Comparison of ENCODE assay signal across 9 cellular contexts in genomic region chr10:17022898-17023297, GRCh38.
DNase-seq lines count a peak whose midpoint lies in the region; ATAC-seq, FAIRE-seq and TF ChIP-seq lines count a peak whose summit lies in the region.
"Had no signal": no experiment of that assay in that cellular context is flagged by ENCODE, and none has a peak within 500 bp of the region (broad histone marks: within the 10 kb centered on the region; RNA-seq: fewer than 3 reads in every experiment).

No MANE protein-coding gene starts in this region.

- H3K9ac ChIP-seq in iPS-20b (ENCODE audit: low read depth, low read length) (peak overlapping the region; percentile 43), HepG2 (ENCODE audit: insufficient read depth, low read depth, low read length) (no peak overlapping the region)

- peak overlapping the region; percentile 39 for H3K4me3 Mint-ChIP-seq in activated CD4-positive, alpha-beta T cell treated with anti-CD3 and anti-CD28 coated beads, Interleukin-2, amount 10 ng/mL, durations not matched to agents 7 days and 5 days
- peak overlapping the region; percentile 84 for H3K4me3 Mint-ChIP-seq in activated naive CD8-positive, alpha-beta T cell

- BruUV-seq in HepG2 (replicated peaks; lab: Mats Ljungman, UMichigan), result no TSS peak

- peak overlapping the region; percentile 14; the same call in 1 of the 2 replicates for H3K4me3 ChIP-seq in iPS-20b (ENCODE audit: low read length)
- H3K4me3 ChIP-seq in tibial artery, result no peak overlapping the region
- H3K4me3 ChIP-seq in HepG2 (replicated peaks in 1 of 3; ENCODE audit: insufficient read depth in 1 of 3, low read depth in 2 of 3, low read length in 3 of 3), result no peak overlapping the region
- H3K4me3 ChIP-seq in aorta (ENCODE audit: low read length in 2 of 2), result peak overlapping the region in 1 of 2 donors; percentile 38

- no peaks in the 10 kb centered on the region for H4K20me1 ChIP-seq in HepG2 (ENCODE audit: insufficient read depth, low read length)

- peaks cover 61% of the 10 kb centered on the region for H3K4me1 Mint-ChIP-seq in activated CD4-positive, alpha-beta T cell treated with anti-CD3 and anti-CD28 coated beads, Interleukin-2, amount 10 ng/mL, durations not matched to agents 7 days and 5 days
- peaks cover 61% of the 10 kb centered on the region for H3K4me1 Mint-ChIP-seq in activated naive CD8-positive, alpha-beta T cell (ENCODE audit: low read depth)

- CTCF ChIA-PET in activated CD4-positive, alpha-beta T cell treated with anti-CD3 and anti-CD28 coated beads, Interleukin-2, amount 10 ng/mL, durations not matched to agents 7 days and 5 days (lab: Charles Lee), result interaction anchor here (0.6 to 1.7 kb wide), 3 partner anchors 12 to 82 kb away, joined by 3 to 7 read pairs (median 3); no protein-coding TSS in a partner anchor
- CTCF ChIA-PET in HepG2 (lab: Yijun Ruan, JAX; ENCODE audit: low intra/inter-chr PET ratio, low total read pairs), result no interaction called here

- no peaks in the 10 kb centered on the region for H3K9me3 ChIP-seq in iPS-20b (ENCODE audit: insufficient read depth, low read depth, low read length)
- H3K9me3 ChIP-seq in tibial artery, result no peaks in the 10 kb centered on the region
- no peaks in the 10 kb centered on the region for H3K9me3 ChIP-seq in HepG2 (ENCODE audit: low read length)
- H3K9me3 ChIP-seq in aorta (ENCODE audit: control insufficient read depth, low read length), result no peaks in the 10 kb centered on the region

- H3K36me3 Mint-ChIP-seq in activated CD4-positive, alpha-beta T cell treated with anti-CD3 and anti-CD28 coated beads, Interleukin-2, amount 10 ng/mL, durations not matched to agents 7 days and 5 days (ENCODE audit: low read depth), result peaks cover 18% of the 10 kb centered on the region
- H3K36me3 Mint-ChIP-seq in activated naive CD8-positive, alpha-beta T cell, result peaks cover 3% of the 10 kb centered on the region

- ATAC-seq in HepG2, result no peak
- ATAC-seq in aorta (ENCODE audit: low FRiP score), result no peak

- in situ Hi-C loops in HepG2 (cut with HindIII; ENCODE audit: extremely low pct_ligation_motif_present, low pct_unique_long_range_greater_than_20kb), result no loop called here

- 79% methylated on average over 6 of the region's 6 CpGs for WGBS in HepG2 (ENCODE audit: low lambda C conversion rate)
- WGBS in aorta, 2 donors, result 59 to 61% methylated on average over 6 of the region's 6 CpGs

- H3K36me3 ChIP-seq in iPS-20b (ENCODE audit: insufficient read depth, low read depth, low read length), result no peaks in the 10 kb centered on the region
- no peaks in the 10 kb centered on the region for H3K36me3 ChIP-seq in tibial artery
- no peaks in the 10 kb centered on the region for H3K36me3 ChIP-seq in HepG2 (replicated peaks in 1 of 2; ENCODE audit: control insufficient read depth in 1 of 2, insufficient read depth in 2 of 2, low read length in 2 of 2)
- no peaks in the 10 kb centered on the region for H3K36me3 ChIP-seq in aorta (ENCODE audit: control insufficient read depth in 1 of 2, insufficient read depth in 2 of 2, low read length in 1 of 2)

- H3K4me2 ChIP-seq in HepG2 (ENCODE audit: low read depth, low read length), result no peak overlapping the region

- no peak overlapping the region for H3K27ac ChIP-seq in iPS-20b (ENCODE audit: low read length)
- peak overlapping the region; percentile 63 to 69 for H3K27ac ChIP-seq in tibial artery
- H3K27ac ChIP-seq in HepG2 (ENCODE audit: extremely low read length, insufficient read depth, low read length), result no peak overlapping the region
- no peak overlapping the region for H3K27ac ChIP-seq in aorta (ENCODE audit: low read depth in 1 of 2, low read length in 2 of 2)

- no peak overlapping the region for H2AFZ ChIP-seq in HepG2 (ENCODE audit: low read length)

- no peak for FAIRE-seq in HepG2 (lab: Jason Lieb, UNC)

- H3K9me3 Mint-ChIP-seq in activated CD4-positive, alpha-beta T cell treated with anti-CD3 and anti-CD28 coated beads, Interleukin-2, amount 10 ng/mL, durations not matched to agents 7 days and 5 days, result peaks cover 13% of the 10 kb centered on the region
- H3K9me3 Mint-ChIP-seq in activated naive CD8-positive, alpha-beta T cell (ENCODE audit: low read depth), result no peaks in the 10 kb centered on the region

- TF ChIP-seq POLR2A in HepG2 (IDR thresholded peaks at IDR 0.05; ENCODE audit: insufficient read depth in 1 of 2, low read depth in 2 of 2, low read length in 2 of 2), result no peak

- H3K27ac Mint-ChIP-seq in activated CD4-positive, alpha-beta T cell treated with anti-CD3 and anti-CD28 coated beads, Interleukin-2, amount 10 ng/mL, durations not matched to agents 7 days and 5 days, result peak overlapping the region; percentile 88
- H3K27ac Mint-ChIP-seq in activated naive CD8-positive, alpha-beta T cell, result peak overlapping the region; percentile 99

- no peaks in the 10 kb centered on the region for H3K27me3 ChIP-seq in iPS-20b (ENCODE audit: insufficient read depth, low read length)
- no peaks in the 10 kb centered on the region for H3K27me3 ChIP-seq in tibial artery
- H3K27me3 ChIP-seq in HepG2 (ENCODE audit: control insufficient read depth in 1 of 2, insufficient read depth in 2 of 2, low read length in 2 of 2), result no peaks in the 10 kb centered on the region
- no peaks in the 10 kb centered on the region for H3K27me3 ChIP-seq in aorta (ENCODE audit: control insufficient read depth in 1 of 2, insufficient read depth in 2 of 2, low read length in 1 of 2)

- TF ChIP-seq EP300 in HepG2 (IDR thresholded peaks at IDR 0.05; ENCODE audit: low read depth in 2 of 2, low read length in 2 of 2) (no peak), HepG2 (CRISPR knock-in tag; IDR thresholded peaks at IDR 0.05; ENCODE audit: borderline replicate concordance) (no peak)

- POLR2A ChIA-PET in activated CD4-positive, alpha-beta T cell treated with anti-CD3 and anti-CD28 coated beads, Interleukin-2, amount 10 ng/mL, durations not matched to agents 7 days and 5 days (lab: Charles Lee), result interaction anchor here (0.6 kb wide), 1 partner anchor 215 kb away, joined by 3 read pairs; no protein-coding TSS in a partner anchor
- POLR2A ChIA-PET in HepG2 (lab: Yijun Ruan, JAX), result no interaction called here

- DNase-seq in activated CD4-positive, alpha-beta T cell treated with anti-CD3 and anti-CD28 coated beads, Interleukin-2, amount 10 ng/mL, durations not matched to agents 7 days and 5 days, result no peak
- DNase-seq in activated CD4-positive, alpha-beta T cell treated with anti-CD3 and anti-CD28 coated beads, Interleukin-2, amount 50 U/mL, for 48 hours, result no peak
- DNase-seq in tibial artery (no peak), HUDEP-2 (lab: John Stamatoyannopoulos, UW; ENCODE audit: unreplicated experiment in 76 of 76) (no peak), HepG2 (ENCODE audit: low spot score) (no peak), aorta (no peak)
- DNase-seq: NCI-H510A had no signal

- intact Hi-C loops in tibial artery (cut with DNase I; ENCODE audit: low total_unique reads), result no loop called here
- intact Hi-C loops in HepG2 (cut with micrococcal nuclease; ENCODE audit: unreplicated experiment), result no loop called here
- intact Hi-C loops in aorta (cut with DNase I), result no loop called here

- no peak for TF ChIP-seq RAD21 in HepG2 (CRISPR knock-in tag; IDR thresholded peaks at IDR 0.05)

- peaks cover 36% of the 10 kb centered on the region for H3K4me1 ChIP-seq in iPS-20b (ENCODE audit: insufficient read depth, low read length)
- peaks cover 0 to 41% (median 2%) of the 10 kb centered on the region in 4 donors for H3K4me1 ChIP-seq in tibial artery
- no peaks in the 10 kb centered on the region for H3K4me1 ChIP-seq in HepG2 (ENCODE audit: insufficient read depth, low read length)
- H3K4me1 ChIP-seq in aorta (ENCODE audit: control insufficient read depth in 1 of 2, insufficient read depth in 2 of 2, low read length in 2 of 2), result peaks cover 0 to 4% of the 10 kb centered on the region in 2 donors

- H3K79me2 ChIP-seq in HepG2 (ENCODE audit: insufficient read depth, low read length), result no peaks in the 10 kb centered on the region

- no peaks in the 10 kb centered on the region for H3K27me3 Mint-ChIP-seq in activated CD4-positive, alpha-beta T cell treated with anti-CD3 and anti-CD28 coated beads, Interleukin-2, amount 10 ng/mL, durations not matched to agents 7 days and 5 days
- H3K27me3 Mint-ChIP-seq in activated naive CD8-positive, alpha-beta T cell, result no peaks in the 10 kb centered on the region

- TF ChIP-seq CTCF in tibial artery (IDR thresholded peaks at IDR 0.05) (no peak), HepG2 (CRISPR knock-in tag; IDR thresholded peaks at IDR 0.05) (no peak)

TF ChIP-seq in HepG2, 621 proteins besides CTCF, POLR2A, EP300 and RAD21:
- TF ChIP-seq KMT2B (CRISPR knock-in tag; IDR thresholded peaks at IDR 0.05), result no peak
- no peak for TF ChIP-seq RARG (CRISPR knock-in tag; IDR thresholded peaks at IDR 0.05; ENCODE audit: low read depth)
- no peak for TF ChIP-seq XRCC5 (optimal IDR thresholded peaks at IDR 0.05; ENCODE audit: low read length)
- no peak for TF ChIP-seq SMAD9 (CRISPR knock-in tag; IDR thresholded peaks at IDR 0.05)
- no peak for TF ChIP-seq YEATS2 (CRISPR knock-in tag; IDR thresholded peaks at IDR 0.05; ENCODE audit: borderline replicate concordance)
- no peak for TF ChIP-seq AKAP8 (CRISPR knock-in tag; IDR thresholded peaks at IDR 0.05)
- TF ChIP-seq NCOR1 (IDR thresholded peaks at IDR 0.05; ENCODE audit: borderline replicate concordance, low read length), result no peak
- TF ChIP-seq ZNF230 (CRISPR knock-in tag; IDR thresholded peaks at IDR 0.05), result no peak
- no peak for TF ChIP-seq ZSCAN25 (CRISPR knock-in tag; IDR thresholded peaks at IDR 0.05)
- TF ChIP-seq ZNF879 (CRISPR knock-in tag; IDR thresholded peaks at IDR 0.05), result no peak
- no peak for TF ChIP-seq ZSCAN29 (CRISPR knock-in tag; conservative IDR thresholded peaks at IDR 0.05)

Comparison
In these comparisons a context has a peak if more than half of its experiments do, and no peak if none do; other contexts are left out.
1. H3K27ac ChIP-seq: peak in tibial artery (2 of 2); none in iPS-20b (single experiment), HepG2 (single experiment) and aorta (0 of 2).